Comparison of ENCODE assay signal across 20 cellular contexts in the genomic region with DNA sequence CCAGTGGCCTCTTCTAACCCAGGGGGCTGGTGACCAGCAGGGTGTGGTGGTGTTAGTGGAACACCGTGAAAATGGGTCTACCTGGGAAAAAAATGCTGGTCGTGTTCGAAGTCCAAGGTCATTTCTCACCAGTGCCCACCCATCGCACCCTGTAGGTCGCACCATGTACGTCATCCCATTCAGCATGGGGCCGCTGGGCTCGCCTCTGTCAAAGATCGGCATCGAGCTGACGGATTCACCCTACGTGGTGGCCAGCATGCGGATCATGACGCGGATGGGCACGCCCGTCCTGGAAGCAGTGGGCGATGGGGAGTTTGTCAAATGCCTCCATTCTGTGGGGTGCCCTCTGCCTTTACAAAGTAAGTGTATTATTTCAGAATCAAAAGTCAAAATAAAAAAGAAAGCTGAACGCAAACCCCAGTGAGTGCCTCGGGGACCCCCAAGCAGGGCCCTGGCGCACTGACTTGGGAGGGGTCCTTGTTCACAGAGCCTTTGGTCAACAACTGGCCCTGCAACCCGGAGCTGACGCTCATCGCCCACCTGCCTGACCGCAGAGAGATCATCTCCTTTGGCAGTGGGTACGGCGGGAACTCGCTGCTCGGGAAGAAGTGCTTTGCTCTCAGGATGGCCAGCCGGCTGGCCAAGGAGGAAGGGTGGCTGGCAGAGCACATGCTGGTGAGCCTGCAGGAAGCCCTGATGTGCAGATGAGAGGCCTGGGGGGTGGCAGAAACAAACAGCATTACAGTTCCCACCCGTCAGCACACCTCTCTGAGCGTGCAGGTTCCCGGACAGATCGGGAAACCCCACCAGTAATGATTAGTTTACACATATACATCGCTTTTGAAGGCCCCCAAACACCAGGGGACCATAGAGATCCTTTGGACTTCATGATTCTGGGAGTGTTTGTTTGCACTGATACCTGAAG. TPM values are rescaled to one million over a fixed set of nuclear protein-coding genes. Genes with fewer than 3 reads are reported as not detected.
DNase-seq lines count a peak whose midpoint lies in the region; ATAC-seq, FAIRE-seq and TF ChIP-seq lines count a peak whose summit lies in the region.
"Had no signal": no experiment of that assay in that cellular context is flagged by ENCODE, and none has a peak within 500 bp of the region (broad histone marks: within the 10 kb centered on the region; RNA-seq: fewer than 3 reads in every experiment).

No MANE protein-coding gene starts in this region.

- H3K27ac ChIP-seq in H9 (ENCODE audit: insufficient read length, low read depth, low read length) (no peak overlapping the region), kidney (ENCODE audit: low read depth in 2 of 2, low read length in 2 of 2) (peak overlapping the region; percentile 80 to 84), rectal smooth muscle tissue (ENCODE audit: low read depth, low read length) (no peak overlapping the region)
- H3K27ac ChIP-seq: 22Rv1, BLaER1 had no signal

- no peak overlapping the region for H3K9ac ChIP-seq in H9 (ENCODE audit: extremely low read depth, insufficient read length, low read length)
- H3K9ac ChIP-seq in kidney (ENCODE audit: low read length in 2 of 2): peak overlapping the region; percentile 49 to 90
- no peak overlapping the region for H3K9ac ChIP-seq in rectal smooth muscle tissue (ENCODE audit: low read length)
- H3K9ac ChIP-seq: BLaER1 had no signal

- H3K4me1 ChIP-seq in H9 (ENCODE audit: insufficient read depth, low read length) (no peaks in the 10 kb centered on the region), kidney (ENCODE audit: control insufficient read depth in 1 of 2, insufficient read depth in 1 of 2, low read depth in 1 of 2, low read length in 2 of 2) (peaks cover 5 to 8% of the 10 kb centered on the region in 2 donors), mucosa of descending colon (ENCODE audit: low read depth) (peaks cover 37% of the 10 kb centered on the region), rectal smooth muscle tissue (ENCODE audit: control insufficient read depth, insufficient read depth, low read length) (no peaks in the 10 kb centered on the region)

- H2BK12ac ChIP-seq in H9 (ENCODE audit: insufficient read length, low read depth, low read length): no peak overlapping the region

- no peak overlapping the region for H2BK5ac ChIP-seq in H9 (ENCODE audit: insufficient read length, low read length)

- WGBS in H9 (ENCODE audit: extremely low coverage, insufficient read length, low lambda C conversion rate): no CpG with 5 or more reads among the region's 35 CpGs

- no peaks in the 10 kb centered on the region for H3K36me3 Mint-ChIP-seq in H9 (ENCODE audit: insufficient read depth in 1 of 3, low read depth in 3 of 3)
- H3K36me3 Mint-ChIP-seq: CD8-positive, alpha-beta memory T cell had no signal

- DNase-seq in H9 (no peak), kidney (no peak), mucosa of descending colon (peak in 2 of 3 donors; percentile 41 to 63), islet precursor cell (no peak), OCI-M1 (lab: John Stamatoyannopoulos, UW) (no peak)
- no peak for DNase-seq in activated naive CD4-positive, alpha-beta T cell (lab: John Stamatoyannopoulos, UW)
- DNase-seq: AML-193; Caco-2; CD8-positive, alpha-beta memory T cell; DMS53; GF-D8; HCEC 1CT; HFFc6 had no signal

- H2AFZ ChIP-seq in H9 (ENCODE audit: low read length): no peak overlapping the region

- no peak overlapping the region for H2BK120ac ChIP-seq in H9 (ENCODE audit: low read depth, low read length, poor library complexity, severe bottlenecking)

- no peak overlapping the region for H2AK5ac ChIP-seq in H9 (ENCODE audit: insufficient read length, low read length)

- H3K23me2 ChIP-seq in H9 (ENCODE audit: insufficient read length, low read depth, low read length, poor library complexity, severe bottlenecking): no peaks in the 10 kb centered on the region

- no peak overlapping the region for H3K23ac ChIP-seq in H9 (ENCODE audit: insufficient read length, low read depth, low read length)

- H3K4me3 Mint-ChIP-seq in H9: no peak overlapping the region
- H3K4me3 Mint-ChIP-seq: CD8-positive, alpha-beta memory T cell; HFFc6 had no signal

- no peaks in the 10 kb centered on the region for H3K79me1 ChIP-seq in H9 (ENCODE audit: insufficient read depth, low read depth, low read length, poor library complexity, severe bottlenecking)

- no peak overlapping the region for H3K4ac ChIP-seq in H9 (ENCODE audit: low read depth, low read length)

- TF ChIP-seq CTCF in H9 (conservative IDR thresholded peaks at IDR 0.05) (no peak), kidney (IDR thresholded peaks at IDR 0.05; ENCODE audit: borderline replicate concordance, extremely low read depth, insufficient read depth) (no peak), mucosa of descending colon (IDR thresholded peaks at IDR 0.05) (no peak)

- no peak overlapping the region for H3K27ac Mint-ChIP-seq in H9
- H3K27ac Mint-ChIP-seq: HFFc6 had no signal

- H3K18ac ChIP-seq in H9 (ENCODE audit: insufficient read length, low read depth, low read length): no peak overlapping the region

- no peak overlapping the region for H4K5ac ChIP-seq in H9 (ENCODE audit: insufficient read length, low read depth, low read length)

- H3K36me3 ChIP-seq in kidney (ENCODE audit: control insufficient read depth in 1 of 2, insufficient read depth in 2 of 2, low read length in 2 of 2) (peaks cover 31 to 52% of the 10 kb centered on the region in 2 donors), mucosa of descending colon (ENCODE audit: low read depth) (no peaks in the 10 kb centered on the region), rectal smooth muscle tissue (ENCODE audit: control insufficient read depth, insufficient read depth, low read length) (peaks cover 5% of the 10 kb centered on the region)
- H3K36me3 ChIP-seq: BLaER1 had no signal

- no peak for ATAC-seq in mucosa of descending colon
- ATAC-seq in HG03565 (IDR thresholded peaks at IDR 0.05; ENCODE audit: unreplicated experiment): no peak

- H3K27me3 Mint-ChIP-seq in H9 (ENCODE audit: low read depth): peaks cover 15% of the 10 kb centered on the region

- no peak overlapping the region for H4K8ac ChIP-seq in H9 (replicated peaks; ENCODE audit: insufficient read length, low read depth, low read length)

- H3K4me3 ChIP-seq in kidney (ENCODE audit: low read length in 2 of 2): peak overlapping the region; percentile 76 to 78
- H3K4me3 ChIP-seq in mucosa of descending colon: no peak overlapping the region
- peak overlapping the region; percentile 34 for H3K4me3 ChIP-seq in rectal smooth muscle tissue (ENCODE audit: low read length)
- H3K4me3 ChIP-seq: BLaER1 had no signal

- no peaks in the 10 kb centered on the region for H3K79me2 ChIP-seq in H9 (ENCODE audit: insufficient read depth, low read length)

- H3K4me1 Mint-ChIP-seq in H9: no peaks in the 10 kb centered on the region
- H3K4me1 Mint-ChIP-seq: CD8-positive, alpha-beta memory T cell had no signal

- H4K20me1 ChIP-seq in H9 (ENCODE audit: control insufficient read depth, insufficient read depth, insufficient read length): no peaks in the 10 kb centered on the region
- H4K20me1 ChIP-seq: BLaER1 had no signal

- H3K9me3 ChIP-seq in H9 (ENCODE audit: control insufficient read depth, low read depth, low read length) (no peaks in the 10 kb centered on the region), kidney (ENCODE audit: control insufficient read depth in 1 of 2, low read length in 2 of 2) (no peaks in the 10 kb centered on the region), mucosa of descending colon (no peaks in the 10 kb centered on the region)
- H3K9me3 ChIP-seq: BLaER1 had no signal

- H3K9me3 Mint-ChIP-seq in H9: no peaks in the 10 kb centered on the region
- H3K9me3 Mint-ChIP-seq: CD8-positive, alpha-beta memory T cell; HFFc6 had no signal

- H4K91ac ChIP-seq in H9 (ENCODE audit: insufficient read length, low read depth, low read length): no peak overlapping the region

- no peak overlapping the region for H3K4me2 ChIP-seq in H9 (ENCODE audit: insufficient read depth, insufficient read length, low read length)
- H3K4me2 ChIP-seq: BLaER1 had no signal

- H2BK20ac ChIP-seq in H9 (ENCODE audit: low read depth, low read length, poor library complexity, severe bottlenecking): no peak overlapping the region

- H2BK15ac ChIP-seq in H9 (ENCODE audit: low read depth, low read length): no peak overlapping the region

- FAIRE-seq in kidney (lab: Jason Lieb, UNC): no peak
- FAIRE-seq: GM19239, H1 had no signal

- peak overlapping the region; percentile 27; the same call in 1 of the 2 replicates for H3K14ac ChIP-seq in H9 (ENCODE audit: insufficient read depth, low read length)

- no peak overlapping the region for H3K56ac ChIP-seq in H9 (ENCODE audit: insufficient read length, low read depth, low read length)

- no peak overlapping the region for H3T11ph ChIP-seq in H9 (ENCODE audit: low read length)

- H3K27me3 ChIP-seq in H9 (ENCODE audit: insufficient read depth, low read length) (no peaks in the 10 kb centered on the region), rectal smooth muscle tissue (ENCODE audit: control insufficient read depth, insufficient read depth, low read length) (no peaks in the 10 kb centered on the region)
- H3K27me3 ChIP-seq: BLaER1 had no signal

- intact Hi-C loops in kidney (cut with DNase I) (no loop called here), mucosa of descending colon (cut with DNase I, micrococcal nuclease) (no loop called here)

RNA-seq across cellular contexts. Expression of a gene that starts 1.9 kb away (rescaled TPM):
- total RNA-seq in H9 (2021): not detected in 2 replicates
- total RNA-seq in kidney: 29.7 TPM
- polyA plus RNA-seq in kidney (ENCODE audit: insufficient read depth, low read depth, low replicate concordance): 551 TPM
- 100 to 1,000 TPM; 134 to 467 (median 136) TPM for total RNA-seq in mucosa of descending colon
- total RNA-seq: A673; Caco-2; CD8-positive, alpha-beta memory T cell; H1; HFFc6 had no signal
- polyA plus RNA-seq: CD8-positive, alpha-beta memory T cell; H1 had no signal

RNA-seq across cellular contexts. Expression of a gene that starts 37.9 kb away (rescaled TPM):
- total RNA-seq in H9 (2021) (0.79 and 0.90 TPM in 2 replicates), kidney (not detected), mucosa of descending colon (not detected)
- not detected for polyA plus RNA-seq in kidney (ENCODE audit: insufficient read depth, low read depth, low replicate concordance)
- total RNA-seq: Caco-2; CD8-positive, alpha-beta memory T cell; HFFc6 had no signal
- polyA plus RNA-seq: CD8-positive, alpha-beta memory T cell had no signal

RNA-seq across cellular contexts. Expression of a gene that starts 57.4 kb away (rescaled TPM):
- not detected in 2 replicates for total RNA-seq in H9 (2021)
- total RNA-seq in kidney: 3.7 TPM
- not detected for polyA plus RNA-seq in kidney (ENCODE audit: insufficient read depth, low read depth, low replicate concordance)
- 10 to 100 TPM in 1 of 3 donors, 1 to 10 TPM in 2; 1.8 to 12.8 (median 3.6) TPM for total RNA-seq in mucosa of descending colon
- total RNA-seq: A673, Caco-2, H1, HFFc6 had no signal
- polyA plus RNA-seq: H1 had no signal

Comparison
In these comparisons a context has a peak if more than half of its experiments do, and no peak if none do; other contexts are left out.
1. DNase-seq: peak in mucosa of descending colon (2 of 3); none in H9 (single experiment), kidney (single experiment), islet precursor cell (single experiment), activated naive CD4-positive, alpha-beta T cell (0 of 4) and OCI-M1 (single experiment).
2. H3K27ac ChIP-seq: peak in kidney (2 of 2); none in H9 (single experiment) and rectal smooth muscle tissue (single experiment).
3. H3K9ac ChIP-seq: peak in kidney (2 of 2); none in H9 (single experiment) and rectal smooth muscle tissue (single experiment).
4. RNA of a gene that starts 1.9 kb away (total RNA-seq): 134 to 467 TPM in mucosa of descending colon and 29.7 TPM in kidney (single experiment); not detected in H9; every median in the first group is over 10 times any median in the second.